8 cellular contexts compared by ENCODE assay signal in genomic region chr16:69286941-69287713, GRCh38. TPM values are rescaled to one million over a fixed set of nuclear protein-coding genes. Genes with fewer than 3 reads are reported as not detected.
DNase-seq lines count a peak whose midpoint lies in the region; ATAC-seq and TF ChIP-seq lines count a peak whose summit lies in the region.

No MANE protein-coding gene starts in this region.

- no peak overlapping the region for H3K4me3 Mint-ChIP-seq in activated T-cell treated with anti-CD3 and anti-CD28 coated beads, Interleukin-2, amount 50 U/mL, for 4 hours
- no peak overlapping the region for H3K4me3 Mint-ChIP-seq in glutamatergic neuron (ENCODE audit: unreplicated experiment)
- no peak overlapping the region for H3K4me3 Mint-ChIP-seq in stimulated activated naive B cell treated with anti-CD40 and anti-IgM and Interleukin-4, amounts not matched to agents 10 μg/mL and 1 μg/mL and 100 μg/mL, for 72 hours

- H3K36me3 Mint-ChIP-seq in activated T-cell treated with anti-CD3 and anti-CD28 coated beads, Interleukin-2, amount 50 U/mL, for 4 hours (ENCODE audit: insufficient read depth): peaks cover 4% of the 10 kb centered on the region
- no peaks in the 10 kb centered on the region for H3K36me3 Mint-ChIP-seq in glutamatergic neuron (ENCODE audit: unreplicated experiment)
- no peaks in the 10 kb centered on the region for H3K36me3 Mint-ChIP-seq in stimulated activated naive B cell treated with anti-CD40 and anti-IgM and Interleukin-4, amounts not matched to agents 10 μg/mL and 1 μg/mL and 100 μg/mL, for 72 hours

- DNase-seq in AG10803 (ENCODE audit: low read depth) (peak; percentile 75), GM12864 (ENCODE audit: low read depth) (no peak), NCI-H226 (peak; percentile 49), glutamatergic neuron (no peak), sciatic nerve (ENCODE audit: low spot score) (peak; percentile 69)
- DNase-seq in activated T-cell treated with anti-CD3 and anti-CD28 coated beads, Interleukin-2, amount 50 U/mL, for 4 hours: peak; percentile 31
- DNase-seq in stimulated activated naive B cell treated with anti-CD40 and anti-IgM and Interleukin-4, amounts not matched to agents 10 μg/mL and 1 μg/mL and 100 μg/mL, for 72 hours: no peak

- H3K27me3 Mint-ChIP-seq in activated T-cell treated with anti-CD3 and anti-CD28 coated beads, Interleukin-2, amount 50 U/mL, for 4 hours (ENCODE audit: low read depth): no peaks in the 10 kb centered on the region
- no peaks in the 10 kb centered on the region for H3K27me3 Mint-ChIP-seq in glutamatergic neuron (ENCODE audit: unreplicated experiment)
- no peaks in the 10 kb centered on the region for H3K27me3 Mint-ChIP-seq in stimulated activated naive B cell treated with anti-CD40 and anti-IgM and Interleukin-4, amounts not matched to agents 10 μg/mL and 1 μg/mL and 100 μg/mL, for 72 hours

- peak; percentile 67 for TF ChIP-seq CTCF in AG10803 (conservative IDR thresholded peaks at IDR 0.05; ENCODE audit: low read length)
- TF ChIP-seq CTCF in GM12864 (IDR thresholded peaks at IDR 0.05; ENCODE audit: low read depth, low read length, missing control alignments): peak; percentile 24
- TF ChIP-seq CTCF in glutamatergic neuron (IDR thresholded peaks at IDR 0.05; ENCODE audit: partially characterized antibody, unreplicated experiment): peak; percentile 81

- peak in 1 of 2 donors; percentile 18 for ATAC-seq in activated T-cell treated with anti-CD3 and anti-CD28 coated beads, Interleukin-2, amount 50 U/mL, for 4 hours
- peak; percentile 91 for ATAC-seq in sciatic nerve
- no peak for ATAC-seq in stimulated activated naive B cell treated with anti-CD40 and anti-IgM and Interleukin-4, amounts not matched to agents 10 μg/mL and 1 μg/mL and 100 μg/mL, for 72 hours (replicated peaks)
- ATAC-seq in HG02571 (IDR thresholded peaks at IDR 0.05; ENCODE audit: unreplicated experiment): no peak

- intact Hi-C loops in sciatic nerve (cut with DNase I): loop anchor here (5.0 kb wide), 1 partner anchor 135 kb away; no protein-coding TSS in a partner anchor

- no peak overlapping the region for H3K4me3 ChIP-seq in AG10803 (ENCODE audit: low read length)
- no peak overlapping the region for H3K4me3 ChIP-seq in GM12864 (ENCODE audit: low read depth, low read length)

- no peaks in the 10 kb centered on the region for H3K4me1 Mint-ChIP-seq in activated T-cell treated with anti-CD3 and anti-CD28 coated beads, Interleukin-2, amount 50 U/mL, for 4 hours (ENCODE audit: low read depth)
- no peaks in the 10 kb centered on the region for H3K4me1 Mint-ChIP-seq in glutamatergic neuron (ENCODE audit: low read depth, unreplicated experiment)
- H3K4me1 Mint-ChIP-seq in stimulated activated naive B cell treated with anti-CD40 and anti-IgM and Interleukin-4, amounts not matched to agents 10 μg/mL and 1 μg/mL and 100 μg/mL, for 72 hours: no peaks in the 10 kb centered on the region

- H3K9me3 Mint-ChIP-seq in activated T-cell treated with anti-CD3 and anti-CD28 coated beads, Interleukin-2, amount 50 U/mL, for 4 hours: no peaks in the 10 kb centered on the region
- no peaks in the 10 kb centered on the region for H3K9me3 Mint-ChIP-seq in glutamatergic neuron (ENCODE audit: unreplicated experiment)
- no peaks in the 10 kb centered on the region for H3K9me3 Mint-ChIP-seq in stimulated activated naive B cell treated with anti-CD40 and anti-IgM and Interleukin-4, amounts not matched to agents 10 μg/mL and 1 μg/mL and 100 μg/mL, for 72 hours

- no peak overlapping the region for H3K27ac Mint-ChIP-seq in glutamatergic neuron (ENCODE audit: unreplicated experiment)
- H3K27ac Mint-ChIP-seq in stimulated activated naive B cell treated with anti-CD40 and anti-IgM and Interleukin-4, amounts not matched to agents 10 μg/mL and 1 μg/mL and 100 μg/mL, for 72 hours: no peak overlapping the region

RNA-seq across cellular contexts. Expression of gene VPS4A, which starts 24.0 kb away (rescaled TPM):
- total RNA-seq in activated T-cell treated with anti-CD3 and anti-CD28 coated beads, Interleukin-2, amount 50 U/mL, for 4 hours: 10 to 100 TPM; 41.5 to 45.8 (median 44.1) TPM
- 38.9 TPM for total RNA-seq in glutamatergic neuron (ENCODE audit: unreplicated experiment)
- total RNA-seq in sciatic nerve: 24.8 TPM

RNA-seq across cellular contexts. Expression of gene PDF, which starts 43.3 kb away (rescaled TPM):
- 10 to 100 TPM; 38.2 to 46.7 (median 43.4) TPM for total RNA-seq in activated T-cell treated with anti-CD3 and anti-CD28 coated beads, Interleukin-2, amount 50 U/mL, for 4 hours
- total RNA-seq in glutamatergic neuron (ENCODE audit: unreplicated experiment) (12.0 TPM), sciatic nerve (6.0 TPM)

RNA-seq across cellular contexts. Expression of gene COG8, which starts 52.2 kb away (rescaled TPM):
- 10 to 100 TPM; 34.6 to 47.0 (median 43.1) TPM for total RNA-seq in activated T-cell treated with anti-CD3 and anti-CD28 coated beads, Interleukin-2, amount 50 U/mL, for 4 hours
- total RNA-seq in glutamatergic neuron (ENCODE audit: unreplicated experiment): 51.2 TPM
- 36.4 TPM for total RNA-seq in sciatic nerve

RNA-seq across cellular contexts. Expression of gene NIP7, which starts 52.4 kb away (rescaled TPM):
- 100 to 1,000 TPM; 129 to 136 (median 132) TPM for total RNA-seq in activated T-cell treated with anti-CD3 and anti-CD28 coated beads, Interleukin-2, amount 50 U/mL, for 4 hours
- total RNA-seq in glutamatergic neuron (ENCODE audit: unreplicated experiment) (19.6 TPM), sciatic nerve (10.5 TPM)

Comparison
In these comparisons a context has a peak if more than half of its experiments do, and no peak if none do; other contexts are left out.
1. DNase-seq: peak in AG10803 (single experiment), NCI-H226 (single experiment), activated T-cell treated with anti-CD3 and anti-CD28 coated beads, Interleukin-2, amount 50 U/mL, for 4 hours (single experiment) and sciatic nerve (single experiment); none in GM12864 (single experiment), glutamatergic neuron (single experiment) and stimulated activated naive B cell treated with anti-CD40 and anti-IgM and Interleukin-4, amounts not matched to agents 10 μg/mL and 1 μg/mL and 100 μg/mL, for 72 hours (single experiment).
2. CTCF ChIP-seq: peak in every context shown above with its lines; median percentile 81 in glutamatergic neuron; 67 in AG10803; 24 in GM12864.